8 cellular contexts compared by ENCODE assay signal in genomic region chr18:37476182-37476581, GRCh38.
A peak's percentile ranks its signal among the peaks of the same experiment; 100 is the strongest.
DNase-seq lines count a peak whose midpoint lies in the region; ATAC-seq and TF ChIP-seq lines count a peak whose summit lies in the region.

No MANE protein-coding gene starts in this region.

- H3K36me3 Mint-ChIP-seq in activated naive CD8-positive, alpha-beta T cell treated with anti-CD3 and anti-CD28 coated beads for 36 hours: no peaks in the 10 kb centered on the region

- H3K36me3 ChIP-seq in KMS-11 (ENCODE audit: insufficient read depth): no peaks in the 10 kb centered on the region
- H3K36me3 ChIP-seq in lower lobe of right lung: no peaks in the 10 kb centered on the region

- intact Hi-C loops in lower lobe of right lung (cut with DNase I): no loop called here

- DNase-seq in stimulated activated CD4-positive, alpha-beta T cell treated with anti-CD3 and anti-CD28 coated beads, Interleukin-15, amount 100 ng/mL, for 24 hours: peak; percentile 43
- no peak for DNase-seq in stimulated activated CD4-positive, alpha-beta T cell treated with anti-CD3 and anti-CD28 coated beads, Interleukin-4, amount 100 ng/mL, for 4 hours
- DNase-seq in activated naive CD8-positive, alpha-beta T cell treated with anti-CD3 and anti-CD28 coated beads for 36 hours: peak; percentile 14
- no peak for DNase-seq in lower lobe of right lung

- no peak overlapping the region for H3K4me3 Mint-ChIP-seq in activated naive CD8-positive, alpha-beta T cell treated with anti-CD3 and anti-CD28 coated beads for 36 hours

- no peak overlapping the region for H3K4me3 ChIP-seq in KMS-11 (IDR thresholded peaks at IDR 0.05; ENCODE audit: insufficient read depth, low read depth, low read length)
- no peak overlapping the region for H3K4me3 ChIP-seq in lower lobe of right lung

- H3K27ac ChIP-seq in KMS-11: no peak overlapping the region
- H3K27ac ChIP-seq in lower lobe of right lung: no peak overlapping the region

- peaks cover 20% of the 10 kb centered on the region for H3K27me3 Mint-ChIP-seq in activated naive CD8-positive, alpha-beta T cell treated with anti-CD3 and anti-CD28 coated beads for 36 hours

- no peaks in the 10 kb centered on the region for H3K9me3 Mint-ChIP-seq in activated naive CD8-positive, alpha-beta T cell treated with anti-CD3 and anti-CD28 coated beads for 36 hours

- H4K20me1 ChIP-seq in KMS-11 (ENCODE audit: insufficient read depth): no peaks in the 10 kb centered on the region

- no peak overlapping the region for H3K9ac ChIP-seq in KMS-11

- no peak overlapping the region for H3K4me2 ChIP-seq in KMS-11

- TF ChIP-seq CTCF in KMS-11 (conservative IDR thresholded peaks at IDR 0.05; ENCODE audit: low read depth, low read length) (peak; percentile 47), lower lobe of right lung (IDR thresholded peaks at IDR 0.05) (peak; percentile 50)

- no peaks in the 10 kb centered on the region for H3K27me3 ChIP-seq in KMS-11 (ENCODE audit: insufficient read depth, low read depth)
- H3K27me3 ChIP-seq in lower lobe of right lung (ENCODE audit: low read depth): no peaks in the 10 kb centered on the region

- H3K27ac Mint-ChIP-seq in activated naive CD8-positive, alpha-beta T cell treated with anti-CD3 and anti-CD28 coated beads for 36 hours: no peak overlapping the region

- ATAC-seq in lower lobe of right lung (peak in 1 of 2 donors; percentile 5), GM19455 (IDR thresholded peaks at IDR 0.05; ENCODE audit: unreplicated experiment) (no peak), HG02870 (IDR thresholded peaks at IDR 0.05; ENCODE audit: unreplicated experiment) (no peak), HG03135 (IDR thresholded peaks at IDR 0.05; ENCODE audit: unreplicated experiment) (no peak)

- no peaks in the 10 kb centered on the region for H3K9me3 ChIP-seq in lower lobe of right lung

- H2AFZ ChIP-seq in KMS-11 (ENCODE audit: low read depth): no peak overlapping the region

- no peaks in the 10 kb centered on the region for H3K4me1 Mint-ChIP-seq in activated naive CD8-positive, alpha-beta T cell treated with anti-CD3 and anti-CD28 coated beads for 36 hours

- H3K79me2 ChIP-seq in KMS-11 (ENCODE audit: insufficient read depth, low read depth): no peaks in the 10 kb centered on the region

- H3K4me1 ChIP-seq in KMS-11 (ENCODE audit: low read depth, poor library complexity, severe bottlenecking) (no peaks in the 10 kb centered on the region), lower lobe of right lung (no peaks in the 10 kb centered on the region)

Comparison
In these comparisons a context has a peak if more than half of its experiments do, and no peak if none do; other contexts are left out.
1. DNase-seq: peak in stimulated activated CD4-positive, alpha-beta T cell treated with anti-CD3 and anti-CD28 coated beads, Interleukin-15, amount 100 ng/mL, for 24 hours (single experiment) and activated naive CD8-positive, alpha-beta T cell treated with anti-CD3 and anti-CD28 coated beads for 36 hours (single experiment); none in stimulated activated CD4-positive, alpha-beta T cell treated with anti-CD3 and anti-CD28 coated beads, Interleukin-4, amount 100 ng/mL, for 4 hours (0 of 2) and lower lobe of right lung (single experiment).